Comparison of ENCODE assay signal across 22 cellular contexts in the genomic region with DNA sequence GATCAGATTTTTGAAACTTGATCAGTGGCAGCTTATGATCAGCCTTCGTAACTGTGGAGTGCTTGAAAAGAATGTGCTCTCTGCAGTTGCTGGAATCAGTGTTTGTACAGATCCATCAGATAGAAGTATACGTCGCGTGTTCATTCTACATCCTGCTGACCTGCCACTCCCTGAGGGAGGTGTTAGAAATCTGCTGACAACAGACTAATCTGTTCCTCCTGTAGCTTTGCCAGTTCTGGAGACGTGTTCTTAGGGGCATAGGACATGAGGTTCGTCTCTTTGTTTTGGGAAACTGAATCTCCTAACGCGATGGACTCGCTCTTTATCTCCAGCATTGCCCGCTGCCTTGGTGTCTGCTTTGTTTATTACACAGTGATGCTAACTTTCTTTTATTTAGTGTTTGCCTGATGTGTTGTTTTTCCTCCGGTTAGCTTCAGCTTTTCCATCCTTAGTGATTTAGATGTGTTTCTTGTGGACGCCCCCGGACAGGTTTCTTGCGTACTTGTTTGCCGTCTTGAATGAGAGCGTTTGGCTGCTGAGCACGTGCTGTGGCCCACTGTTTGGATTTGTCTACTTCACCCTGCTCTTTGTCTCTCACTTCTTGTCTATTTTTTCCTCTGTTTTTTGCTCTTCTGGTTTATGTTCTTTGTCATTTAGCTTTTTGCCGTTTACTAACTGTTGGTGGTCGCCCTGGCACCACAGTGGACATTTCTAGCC. TPM values are rescaled to one million over a fixed set of nuclear protein-coding genes. Genes with fewer than 3 reads are reported as not detected.
DNase-seq lines count a peak whose midpoint lies in the region; ATAC-seq and TF ChIP-seq lines count a peak whose summit lies in the region.
"Had no signal": no experiment of that assay in that cellular context is flagged by ENCODE, and none has a peak within 500 bp of the region (broad histone marks: within the 10 kb centered on the region; RNA-seq: fewer than 3 reads in every experiment).

No MANE protein-coding gene starts in this region.

- no peak for DNase-seq in activated T-helper 1 cell treated with anti-CD3 and anti-CD28 coated beads, Interleukin-12 subunit alpha, Interleukin-12 subunit beta, Interleukin-2, Interleukin-4 antibody, amounts not matched to agents 30 ng/mL and 10 ng/mL and 1 ng/mL, durations not matched to agents 14 hours and 24 hours and 36 hours (ENCODE audit: low spot score)
- no peak for DNase-seq in naive B cell
- no peak for DNase-seq in COR-L47 (lab: John Stamatoyannopoulos, UW)
- no peak for DNase-seq in GM10266 (ENCODE audit: extremely low spot score)
- DNase-seq in NCI-H510A treated with DMSO at 0.1 percent for 48 hours (lab: John Stamatoyannopoulos, UW): no peak
- DNase-seq: activated CD4-positive, alpha-beta T cell treated with anti-CD3 and anti-CD28 coated beads for 48 hours; Caco-2; central memory CD4-positive, alpha-beta T cell; DND-41; foreskin melanocyte; mammary epithelial cell; NCI-H2029; NCI-H446; NK-92 treated with Interleukin-12 subunit alpha and Interleukin-12 subunit beta, amount 100 ng/mL, for 24 hours; sigmoid colon; stimulated activated naive B cell treated with anti-CD40 and anti-IgM and Interleukin-4, amounts not matched to agents 10 μg/mL and 1 μg/mL and 100 μg/mL, for 72 hours had no signal

- H3K4me3 Mint-ChIP-seq in activated T-helper 1 cell treated with anti-CD3 and anti-CD28 coated beads, Interleukin-12 subunit alpha, Interleukin-12 subunit beta, Interleukin-2, Interleukin-4 antibody, amounts not matched to agents 30 ng/mL and 10 ng/mL and 1 ng/mL, durations not matched to agents 14 hours and 24 hours and 36 hours: no peak overlapping the region
- peak overlapping the region in 3 of 8 donors; percentile 10 to 49 (median 45) for H3K4me3 Mint-ChIP-seq in naive B cell
- H3K4me3 Mint-ChIP-seq: stimulated activated naive B cell treated with anti-CD40 and anti-IgM and Interleukin-4, amounts not matched to agents 10 μg/mL and 1 μg/mL and 100 μg/mL, for 72 hours had no signal

- peaks cover 19% of the 10 kb centered on the region for H3K36me3 Mint-ChIP-seq in activated T-helper 1 cell treated with anti-CD3 and anti-CD28 coated beads, Interleukin-12 subunit alpha, Interleukin-12 subunit beta, Interleukin-2, Interleukin-4 antibody, amounts not matched to agents 30 ng/mL and 10 ng/mL and 1 ng/mL, durations not matched to agents 14 hours and 24 hours and 36 hours (ENCODE audit: low read depth)
- peaks cover 8 to 15% of the 10 kb centered on the region in 2 donors for H3K36me3 Mint-ChIP-seq in naive B cell

- ATAC-seq in naive B cell (ENCODE audit: low read depth in 2 of 2): no peak
- ATAC-seq: stimulated activated naive B cell treated with anti-CD40 and anti-IgM and Interleukin-4, amounts not matched to agents 10 μg/mL and 1 μg/mL and 100 μg/mL, for 72 hours had no signal

- no peaks in the 10 kb centered on the region for H3K27me3 Mint-ChIP-seq in activated T-helper 1 cell treated with anti-CD3 and anti-CD28 coated beads, Interleukin-12 subunit alpha, Interleukin-12 subunit beta, Interleukin-2, Interleukin-4 antibody, amounts not matched to agents 30 ng/mL and 10 ng/mL and 1 ng/mL, durations not matched to agents 14 hours and 24 hours and 36 hours (ENCODE audit: insufficient read depth)
- no peaks in the 10 kb centered on the region for H3K27me3 Mint-ChIP-seq in naive B cell
- H3K27me3 Mint-ChIP-seq: stimulated activated naive B cell treated with anti-CD40 and anti-IgM and Interleukin-4, amounts not matched to agents 10 μg/mL and 1 μg/mL and 100 μg/mL, for 72 hours had no signal

- peaks cover 13% of the 10 kb centered on the region for H3K4me1 Mint-ChIP-seq in activated T-helper 1 cell treated with anti-CD3 and anti-CD28 coated beads, Interleukin-12 subunit alpha, Interleukin-12 subunit beta, Interleukin-2, Interleukin-4 antibody, amounts not matched to agents 30 ng/mL and 10 ng/mL and 1 ng/mL, durations not matched to agents 14 hours and 24 hours and 36 hours (ENCODE audit: low read depth)
- H3K4me1 Mint-ChIP-seq in naive B cell: peaks cover 0 to 11% (median 3%) of the 10 kb centered on the region in 3 donors

- intact Hi-C loops in activated T-helper 1 cell treated with anti-CD3 and anti-CD28 coated beads, Interleukin-12 subunit alpha, Interleukin-12 subunit beta, Interleukin-2, Interleukin-4 antibody, amounts not matched to agents 30 ng/mL and 10 ng/mL and 1 ng/mL, durations not matched to agents 14 hours and 24 hours and 36 hours (cut with micrococcal nuclease): no loop called here

- H3K27ac ChIP-seq in 22Rv1 (peak overlapping the region; percentile 54), C4-2B (peak overlapping the region; percentile 61)
- H3K27ac ChIP-seq: KMS-11, sigmoid colon had no signal

- H3K9me3 Mint-ChIP-seq in activated T-helper 1 cell treated with anti-CD3 and anti-CD28 coated beads, Interleukin-12 subunit alpha, Interleukin-12 subunit beta, Interleukin-2, Interleukin-4 antibody, amounts not matched to agents 30 ng/mL and 10 ng/mL and 1 ng/mL, durations not matched to agents 14 hours and 24 hours and 36 hours: peaks cover 6% of the 10 kb centered on the region
- H3K9me3 Mint-ChIP-seq in naive B cell: peaks cover 0 to 13% (median 4%) of the 10 kb centered on the region in 7 donors

- TF ChIP-seq CTCF in 22Rv1 (IDR thresholded peaks at IDR 0.05): no peak
- TF ChIP-seq CTCF in C4-2B (conservative IDR thresholded peaks at IDR 0.05): no peak
- no peak for TF ChIP-seq CTCF in GM10266 (IDR thresholded peaks at IDR 0.05; ENCODE audit: control insufficient read depth, insufficient read depth, low read depth, missing control alignments)

- peak overlapping the region; percentile 1 for H3K27ac Mint-ChIP-seq in activated T-helper 1 cell treated with anti-CD3 and anti-CD28 coated beads, Interleukin-12 subunit alpha, Interleukin-12 subunit beta, Interleukin-2, Interleukin-4 antibody, amounts not matched to agents 30 ng/mL and 10 ng/mL and 1 ng/mL, durations not matched to agents 14 hours and 24 hours and 36 hours
- peak overlapping the region in 5 of 6 donors; percentile 5 to 80 (median 48) for H3K27ac Mint-ChIP-seq in naive B cell
- H3K27ac Mint-ChIP-seq: stimulated activated naive B cell treated with anti-CD40 and anti-IgM and Interleukin-4, amounts not matched to agents 10 μg/mL and 1 μg/mL and 100 μg/mL, for 72 hours had no signal

RNA-seq across cellular contexts. Expression of gene GAL3ST2, which starts 17.4 kb away (rescaled TPM):
- 0.51 and 0.60 TPM in 2 replicates for total RNA-seq in activated T-helper 1 cell treated with anti-CD3 and anti-CD28 coated beads, Interleukin-12 subunit alpha, Interleukin-12 subunit beta, Interleukin-2, Interleukin-4 antibody, amounts not matched to agents 30 ng/mL and 10 ng/mL and 1 ng/mL, durations not matched to agents 14 hours and 24 hours and 36 hours
- polyA plus RNA-seq in naive B cell (ENCODE audit: low read depth in 6 of 6): not detected
- total RNA-seq: epithelial cell of proximal tubule, H4, mammary epithelial cell, RPMI7951 had no signal
- polyA plus RNA-seq: mammary epithelial cell had no signal

RNA-seq across cellular contexts. Expression of gene D2HGDH, which starts 24.8 kb away (rescaled TPM):
- total RNA-seq in activated T-helper 1 cell treated with anti-CD3 and anti-CD28 coated beads, Interleukin-12 subunit alpha, Interleukin-12 subunit beta, Interleukin-2, Interleukin-4 antibody, amounts not matched to agents 30 ng/mL and 10 ng/mL and 1 ng/mL, durations not matched to agents 14 hours and 24 hours and 36 hours: 27.1 and 28.7 TPM in 2 replicates
- 1 to 10 TPM; 1.1 to 7.2 (median 2.4) TPM for polyA plus RNA-seq in naive B cell (ENCODE audit: low read depth in 6 of 6)

RNA-seq across cellular contexts. Expression of gene NEU4, which starts 49.7 kb away (rescaled TPM):
- 0.61 and 0.80 TPM in 2 replicates for total RNA-seq in activated T-helper 1 cell treated with anti-CD3 and anti-CD28 coated beads, Interleukin-12 subunit alpha, Interleukin-12 subunit beta, Interleukin-2, Interleukin-4 antibody, amounts not matched to agents 30 ng/mL and 10 ng/mL and 1 ng/mL, durations not matched to agents 14 hours and 24 hours and 36 hours
- 1 to 10 TPM in 1 of 6 donors, under 1 TPM in 1, not detected in 4; 0.55 to 1.7 TPM for polyA plus RNA-seq in naive B cell (ENCODE audit: low read depth in 6 of 6)
- total RNA-seq: epithelial cell of proximal tubule, H4, mammary epithelial cell, RPMI7951 had no signal
- polyA plus RNA-seq: mammary epithelial cell had no signal

RNA-seq across cellular contexts. Expression of gene ING5, which starts 57.4 kb away (rescaled TPM):
- total RNA-seq in activated T-helper 1 cell treated with anti-CD3 and anti-CD28 coated beads, Interleukin-12 subunit alpha, Interleukin-12 subunit beta, Interleukin-2, Interleukin-4 antibody, amounts not matched to agents 30 ng/mL and 10 ng/mL and 1 ng/mL, durations not matched to agents 14 hours and 24 hours and 36 hours: 50.1 and 57.5 TPM in 2 replicates
- 10 to 100 TPM; 20.3 to 34.4 (median 24.4) TPM for polyA plus RNA-seq in naive B cell (ENCODE audit: low read depth in 6 of 6)
